7 cellular contexts compared by ENCODE assay signal in genomic region chr2:121810959-121811853, GRCh38. TPM values are rescaled to one million over a fixed set of nuclear protein-coding genes. Genes with fewer than 3 reads are reported as not detected.
DNase-seq lines count a peak whose midpoint lies in the region; ATAC-seq and TF ChIP-seq lines count a peak whose summit lies in the region.

No MANE protein-coding gene starts in this region.

- TF ChIP-seq CTCF in breast epithelium (IDR thresholded peaks at IDR 0.05): peak in 2 of 3 donors; percentile 28 to 40
- peak; percentile 69 for TF ChIP-seq CTCF in kidney epithelial cell (IDR thresholded peaks at IDR 0.05; ENCODE audit: insufficient read depth, low read length, poor library complexity, severe bottlenecking)
- peak in 2 of 3 experiments; percentile 37 to 38 for TF ChIP-seq CTCF in testis (IDR thresholded peaks at IDR 0.05)

- ATAC-seq in GM21367 (IDR thresholded peaks at IDR 0.05; ENCODE audit: unreplicated experiment): peak; percentile 64

- 37 to 44% methylated on average over 17 of the region's 17 CpGs for WGBS in testis, 2 donors

- H3K27ac ChIP-seq in breast epithelium: no peak overlapping the region
- H3K27ac ChIP-seq in testis: no peak overlapping the region

- intact Hi-C loops in breast epithelium (cut with DNase I; ENCODE audit: low total_unique reads) (no loop called here), testis (cut with DNase I; ENCODE audit: low total_unique reads) (no loop called here)

- no peaks in the 10 kb centered on the region for H3K36me3 ChIP-seq in breast epithelium
- no peaks in the 10 kb centered on the region for H3K36me3 ChIP-seq in kidney epithelial cell (ENCODE audit: control insufficient read depth, insufficient read depth, low read length)
- no peaks in the 10 kb centered on the region for H3K36me3 ChIP-seq in testis (ENCODE audit: low read depth, missing control alignments)

- peak; percentile 75 for DNase-seq in ELR (ENCODE audit: low read depth)
- peak; percentile 76 for DNase-seq in HT-29 (ENCODE audit: low spot score)
- peak; percentile 65 for DNase-seq in NCI-H774 (lab: John Stamatoyannopoulos, UW)
- DNase-seq in breast epithelium (ENCODE audit: low spot score in 2 of 2): peak; percentile 36 to 56
- no peak for DNase-seq in kidney epithelial cell (ENCODE audit: low read depth)
- DNase-seq in testis: peak; percentile 72

- H3K27me3 ChIP-seq in breast epithelium (no peaks in the 10 kb centered on the region), kidney epithelial cell (ENCODE audit: control insufficient read depth, insufficient read depth, low read length) (no peaks in the 10 kb centered on the region), testis (no peaks in the 10 kb centered on the region)

- TF ChIP-seq POLR2A in breast epithelium (IDR thresholded peaks at IDR 0.05) (no peak), testis (IDR thresholded peaks at IDR 0.05) (no peak)

- H3K9me3 ChIP-seq in breast epithelium: no peaks in the 10 kb centered on the region
- no peaks in the 10 kb centered on the region for H3K9me3 ChIP-seq in testis

- H3K4me3 ChIP-seq in breast epithelium: no peak overlapping the region
- H3K4me3 ChIP-seq in kidney epithelial cell (ENCODE audit: low read depth, low read length): no peak overlapping the region
- H3K4me3 ChIP-seq in testis: no peak overlapping the region

- H3K4me1 ChIP-seq in breast epithelium: no peaks in the 10 kb centered on the region
- no peaks in the 10 kb centered on the region for H3K4me1 ChIP-seq in testis

RNA-seq across cellular contexts. Expression of gene TSN, which starts 55.8 kb away (rescaled TPM):
- total RNA-seq in HT-29 (2014; rRNA removed; shearing (Covaris generic)): 31.6 and 43.8 TPM in 2 replicates
- total RNA-seq in breast epithelium: 10 to 100 TPM; 35.1 to 55.8 (median 42.7) TPM
- total RNA-seq in kidney epithelial cell: 64.1 and 65.2 TPM in 2 replicates
- total RNA-seq in testis: 100 to 1,000 TPM in 1 of 2 donors, 10 to 100 TPM in 1; 63.5 to 104 TPM
- 111 TPM for polyA plus RNA-seq in testis (ENCODE audit: insufficient read depth, low read depth, low replicate concordance)
